In genomic region chr2:144624451-144624850, GRCh38 we compare ENCODE assay signal across 28 cellular contexts.
"Had no signal": no experiment of that assay in that cellular context is flagged by ENCODE, and none has a peak within 500 bp of the region (broad histone marks: within the 10 kb centered on the region; RNA-seq: fewer than 3 reads in every experiment).

No MANE protein-coding gene starts in this region.

- H3K27me3 Mint-ChIP-seq: memory B cell had no signal

- H3K4me3 Mint-ChIP-seq: memory B cell; naive thymus-derived CD8-positive, alpha-beta T cell; nephron; neural crest cell; stimulated activated naive B cell treated with anti-CD40 and anti-IgM and Interleukin-4, amounts not matched to agents 10 μg/mL and 1 μg/mL and 100 μg/mL, for 72 hours had no signal

- H3K4me1 Mint-ChIP-seq: naive thymus-derived CD8-positive, alpha-beta T cell had no signal

- H3K27ac Mint-ChIP-seq: memory B cell; naive thymus-derived CD8-positive, alpha-beta T cell; stimulated activated naive B cell treated with anti-CD40 and anti-IgM and Interleukin-4, amounts not matched to agents 10 μg/mL and 1 μg/mL and 100 μg/mL, for 72 hours had no signal

- ATAC-seq: naive thymus-derived CD8-positive, alpha-beta T cell; pancreas; right cardiac atrium; sciatic nerve; stimulated activated naive B cell treated with anti-CD40 and anti-IgM and Interleukin-4, amounts not matched to agents 10 μg/mL and 1 μg/mL and 100 μg/mL, for 72 hours; stimulated activated naive CD8-positive, alpha-beta T cell treated with anti-CD3 and anti-CD28 coated beads, Interleukin-15, Interleukin-2, amounts not matched to agents 100 U/mL and 50 U/mL, for 24 hours; upper lobe of right lung had no signal

- H3K27ac ChIP-seq: hepatocyte, left ventricle myocardium inferior, pancreas, prostate gland, skin epidermis, stomach, testis, tibial artery, upper lobe of right lung had no signal

- DNase-seq: islet precursor cell; left ventricle myocardium inferior; naive thymus-derived CD8-positive, alpha-beta T cell; nucleus accumbens; pancreas; posterior cingulate gyrus; retina; right cardiac atrium; stimulated activated CD4-positive, alpha-beta T cell treated with anti-CD3 and anti-CD28 coated beads, Interleukin-12 subunit alpha, Interleukin-12 subunit beta, amount 100 ng/mL, for 4 hours; stimulated activated CD4-positive, alpha-beta T cell treated with anti-CD3 and anti-CD28 coated beads, Interleukin-15, amount 100 ng/mL, for 24 hours; stimulated activated CD4-positive, alpha-beta T cell treated with anti-CD3 and anti-CD28 coated beads, Interleukin-2, amount 100 ng/mL, for 24 hours; stimulated activated CD4-positive, alpha-beta T cell treated with anti-CD3 and anti-CD28 coated beads, Interleukin-4, amount 100 ng/mL, for 1 hour; stimulated activated naive B cell treated with anti-CD40 and anti-IgM and Interleukin-4, amounts not matched to agents 10 μg/mL and 1 μg/mL and 100 μg/mL, for 72 hours; stimulated activated naive CD8-positive, alpha-beta T cell treated with anti-CD3 and anti-CD28 coated beads, Interleukin-15, Interleukin-2, amounts not matched to agents 100 U/mL and 50 U/mL, for 24 hours; stomach; testis; tibial artery; trophoblast cell; upper lobe of right lung had no signal

- FAIRE-seq: pancreas, urothelium cell line had no signal

- H3K4me3 ChIP-seq: hepatocyte, left ventricle myocardium inferior, lung, pancreas, prostate gland, skin epidermis, stomach, testis, tibial artery, upper lobe of right lung had no signal

- H3K27me3 ChIP-seq: hepatocyte, pancreas, stomach, testis, tibial artery, upper lobe of right lung had no signal

- H3K36me3 ChIP-seq: left ventricle myocardium inferior, pancreas, prostate gland, stomach, tibial artery, upper lobe of right lung had no signal
